In the genomic region with DNA sequence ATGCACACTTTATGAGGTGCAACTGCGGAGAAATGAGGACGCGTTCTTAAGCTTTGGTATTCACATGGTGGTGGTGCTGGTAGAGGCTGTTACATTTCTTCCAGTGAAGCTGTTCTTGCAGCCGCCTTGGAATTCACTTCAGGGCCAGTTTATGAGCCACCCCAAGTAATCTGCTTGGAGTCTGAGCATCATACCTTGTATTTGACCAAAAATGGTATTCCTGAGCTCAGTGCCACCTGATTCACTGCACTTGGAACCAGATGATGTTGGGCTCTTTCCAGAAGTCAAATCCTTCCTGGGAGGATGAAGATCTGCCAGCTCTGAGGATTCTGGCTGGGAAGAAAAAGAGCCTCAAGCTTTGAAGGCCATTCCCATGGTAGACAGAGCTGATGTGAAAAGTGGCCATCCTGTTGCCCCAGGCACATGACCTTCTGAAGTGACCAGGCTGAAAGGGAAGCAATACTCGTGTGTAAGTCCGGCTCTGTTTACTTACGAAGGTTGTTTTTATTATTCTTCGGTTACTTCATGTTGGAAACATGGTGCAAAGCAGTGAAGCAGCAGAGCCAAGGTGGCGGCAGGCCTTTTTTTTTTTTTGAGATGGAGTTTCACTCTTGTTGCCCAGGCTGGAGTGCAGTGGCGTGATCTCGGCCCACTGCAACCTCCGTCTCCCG, we compare ENCODE assay signal across 15 cellular contexts. TPM values are rescaled to one million over a fixed set of nuclear protein-coding genes. Genes with fewer than 3 reads are reported as not detected.
DNase-seq lines count a peak whose midpoint lies in the region; ATAC-seq and TF ChIP-seq lines count a peak whose summit lies in the region.
"Had no signal": no experiment of that assay in that cellular context is flagged by ENCODE, and none has a peak within 500 bp of the region (broad histone marks: within the 10 kb centered on the region; RNA-seq: fewer than 3 reads in every experiment).

No MANE protein-coding gene starts in this region.

- H3K9me3 ChIP-seq in breast epithelium (no peaks in the 10 kb centered on the region), uterus (no peaks in the 10 kb centered on the region)

- no peak for DNase-seq in left cardiac atrium
- no peak for DNase-seq in Right ventricle myocardium superior
- peak in 1 of 2 donors; percentile 79 for DNase-seq in breast epithelium (ENCODE audit: low spot score in 2 of 2)
- peak; percentile 33 for DNase-seq in medulla oblongata (ENCODE audit: extremely low spot score)
- peak; percentile 62 to 81 for DNase-seq in uterus
- no peak for DNase-seq in amygdala (lab: John Stamatoyannopoulos, UW)
- DNase-seq in AML-193 (lab: John Stamatoyannopoulos, UW), result no peak
- DNase-seq: ACHN; activated CD4-positive, alpha-beta T cell treated with anti-CD3 and anti-CD28 coated beads, Interleukin-2, amount 50 U/mL, for 48 hours; activated naive CD4-positive, alpha-beta T cell treated with anti-CD3 and anti-CD28 coated beads for 36 hours; GDM1; H7; kidney glomerular epithelial cell; NCI-H526 treated with DMSO at 0.1 percent for 48 hours had no signal

- TF ChIP-seq CTCF in breast epithelium (IDR thresholded peaks at IDR 0.05) (no peak), uterus (IDR thresholded peaks at IDR 0.05) (no peak)

- intact Hi-C loops in left cardiac atrium (cut with DNase I) (no loop called here), Right ventricle myocardium superior (cut with DNase I) (no loop called here), breast epithelium (cut with DNase I; ENCODE audit: low total_unique reads) (loop anchor here (10.0 kb wide), 1 partner anchor 48 kb away; the partner anchor contains the start of gene SRC), uterus (cut with DNase I; ENCODE audit: low total_unique reads) (no loop called here)

- no peak for TF ChIP-seq POLR2A in breast epithelium (IDR thresholded peaks at IDR 0.05)
- TF ChIP-seq POLR2A in uterus (IDR thresholded peaks at IDR 0.05), result peak in 1 of 2 donors; percentile 16

- H3K4me1 ChIP-seq in breast epithelium, result peaks cover 0 to 17% of the 10 kb centered on the region in 2 donors
- H3K4me1 ChIP-seq in uterus, result peaks cover 11 to 12% of the 10 kb centered on the region in 2 donors

- no peaks in the 10 kb centered on the region for H3K36me3 ChIP-seq in breast epithelium
- no peaks in the 10 kb centered on the region for H3K36me3 ChIP-seq in uterus

- no peak overlapping the region for H3K4me3 ChIP-seq in breast epithelium
- H3K4me3 ChIP-seq in uterus, result no peak overlapping the region

- H3K27me3 ChIP-seq in breast epithelium, result no peaks in the 10 kb centered on the region
- H3K27me3 ChIP-seq in uterus, result no peaks in the 10 kb centered on the region

- H3K27ac ChIP-seq in breast epithelium (peak overlapping the region; percentile 71 to 81), uterus (peak overlapping the region; percentile 82 to 93)

- ATAC-seq in left cardiac atrium, result peak; percentile 41 to 44
- ATAC-seq in Right ventricle myocardium superior (ENCODE audit: poor library complexity), result no peak
- ATAC-seq in GM19467 (IDR thresholded peaks at IDR 0.05; ENCODE audit: unreplicated experiment), result no peak

RNA-seq across cellular contexts. Expression of gene MANBAL, which starts 7.7 kb away (rescaled TPM):
- total RNA-seq in left cardiac atrium, result 10 to 100 TPM; 24.0 TPM
- 18.6 TPM for total RNA-seq in Right ventricle myocardium superior
- total RNA-seq in breast epithelium, result 10 to 100 TPM; 31.8 to 42.0 (median 34.7) TPM
- total RNA-seq in uterus, result 10 to 100 TPM; 33.8 to 78.3 (median 43.5) TPM

RNA-seq across cellular contexts. Expression of gene GHRH, which starts 35.6 kb away (rescaled TPM):
- total RNA-seq in left cardiac atrium (10 to 100 TPM in 1 of 2 donors, 1 to 10 TPM in 1; 4.2 to 10.7 TPM), Right ventricle myocardium superior (0.97 TPM), breast epithelium (not detected), uterus (not detected)
- total RNA-seq: activated naive CD4-positive, alpha-beta T cell treated with anti-CD3 and anti-CD28 coated beads for 36 hours; H7 had no signal

RNA-seq across cellular contexts. Expression of gene SRC, which starts 48.7 kb away (rescaled TPM):
- total RNA-seq in left cardiac atrium (10 to 100 TPM in 1 of 2 donors, 1 to 10 TPM in 1; 9.2 to 10.2 TPM), Right ventricle myocardium superior (6.7 TPM), breast epithelium (10 to 100 TPM; 12.8 to 25.6 (median 20.6) TPM), uterus (100 to 1,000 TPM in 1 of 4 donors, 10 to 100 TPM in 3; 25.0 to 110 (median 34.1) TPM)

Comparison
In these comparisons a context has a peak if more than half of its experiments do, and no peak if none do; other contexts are left out.
1. ATAC-seq: peak in left cardiac atrium (2 of 2); none in Right ventricle myocardium superior (single experiment) and GM19467 (single experiment).
2. DNase-seq: peak in medulla oblongata (single experiment) and uterus (2 of 2); none in left cardiac atrium (single experiment), Right ventricle myocardium superior (single experiment), amygdala (0 of 56) and AML-193 (0 of 2).